ENCODE assay signal across 9 cellular contexts in genomic region chr15:32434102-32434963, GRCh38. TPM values are rescaled to one million over a fixed set of nuclear protein-coding genes. Genes with fewer than 3 reads are reported as not detected.
DNase-seq lines count a peak whose midpoint lies in the region; ATAC-seq and TF ChIP-seq lines count a peak whose summit lies in the region.
"Not testable (repeated sequence)": the region's sequence is repeated elsewhere in the genome, so short reads cannot be mapped to it uniquely, and the experiment has no call there.
"Had no signal": no experiment of that assay in that cellular context is flagged by ENCODE, and none has a peak within 500 bp of the region (broad histone marks: within the 10 kb centered on the region; RNA-seq: fewer than 3 reads in every experiment).

No MANE protein-coding gene starts in this region.

- not testable (repeated sequence) for H3K36me3 ChIP-seq in HCT116 (ENCODE audit: control insufficient read depth in 1 of 2, insufficient read depth in 2 of 2, low read length in 2 of 2)

- intact Hi-C loops in HCT116 (cut with micrococcal nuclease); right cardiac atrium (cut with DNase I): not testable (repeated sequence)

- H3K36me3 Mint-ChIP-seq in activated T-cell treated with anti-CD3 and anti-CD28 coated beads, Interleukin-2, amount 50 U/mL, for 4 hours (ENCODE audit: insufficient read depth); effector memory CD8-positive, alpha-beta T cell (ENCODE audit: insufficient read depth); naive B cell; stimulated activated memory B cell treated with anti-CD40 and anti-IgM and Interleukin-4, amounts not matched to agents 10 μg/mL and 1 μg/mL and 100 μg/mL, for 72 hours: not testable (repeated sequence)

- H2AFZ ChIP-seq in HCT116 (ENCODE audit: low read depth, low read length, poor library complexity, severe bottlenecking): not testable (repeated sequence)

- not testable (repeated sequence) for H4K20me1 ChIP-seq in HCT116 (ENCODE audit: insufficient read depth)

- H3K27me3 ChIP-seq in HCT116 (ENCODE audit: insufficient read depth, low read length); right cardiac atrium (ENCODE audit: control insufficient read depth, insufficient read depth): not testable (repeated sequence)

- H3K27me3 Mint-ChIP-seq in activated T-cell treated with anti-CD3 and anti-CD28 coated beads, Interleukin-2, amount 50 U/mL, for 4 hours (ENCODE audit: low read depth); effector memory CD8-positive, alpha-beta T cell; naive B cell; stimulated activated memory B cell treated with anti-CD40 and anti-IgM and Interleukin-4, amounts not matched to agents 10 μg/mL and 1 μg/mL and 100 μg/mL, for 72 hours: not testable (repeated sequence)

- no CpG with 5 or more reads among the region's 73 CpGs for WGBS in right cardiac atrium

- not testable (repeated sequence) for H3K9me2 ChIP-seq in HCT116 (ENCODE audit: insufficient read depth)

- not testable (repeated sequence) for H3K27ac Mint-ChIP-seq in effector memory CD8-positive, alpha-beta T cell; naive B cell; stimulated activated memory B cell treated with anti-CD40 and anti-IgM and Interleukin-4, amounts not matched to agents 10 μg/mL and 1 μg/mL and 100 μg/mL, for 72 hours

- H3K4me1 Mint-ChIP-seq in activated T-cell treated with anti-CD3 and anti-CD28 coated beads, Interleukin-2, amount 50 U/mL, for 4 hours (ENCODE audit: low read depth); effector memory CD8-positive, alpha-beta T cell (ENCODE audit: low read depth in 2 of 2); naive B cell; stimulated activated memory B cell treated with anti-CD40 and anti-IgM and Interleukin-4, amounts not matched to agents 10 μg/mL and 1 μg/mL and 100 μg/mL, for 72 hours: not testable (repeated sequence)

- not testable (repeated sequence) for H3K27ac ChIP-seq in HCT116 (ENCODE audit: low read depth, low read length); right cardiac atrium (ENCODE audit: low read length)

- H3K4me3 ChIP-seq in HCT116 (replicated peaks in 1 of 2; ENCODE audit: low read depth in 1 of 2, low read length in 2 of 2); right cardiac atrium (ENCODE audit: low read length): not testable (repeated sequence)

- ATAC-seq in HCT116 (peak; percentile 83), SK-N-SH treated with all-trans-retinoic acid at 6 μM for 48 hours (peak; percentile 94), right cardiac atrium (peak; percentile 84 to 87), naive B cell (ENCODE audit: low read depth in 2 of 2) (peak; percentile 80 to 82)
- ATAC-seq in activated T-cell treated with anti-CD3 and anti-CD28 coated beads, Interleukin-2, amount 50 U/mL, for 4 hours: peak; percentile 78 to 79
- peak; percentile 68 for ATAC-seq in effector memory CD8-positive, alpha-beta T cell (replicated peaks)
- ATAC-seq in stimulated activated memory B cell treated with anti-CD40 and anti-IgM and Interleukin-4, amounts not matched to agents 10 μg/mL and 1 μg/mL and 100 μg/mL, for 72 hours: peak; percentile 80

- POLR2A ChIA-PET in HCT116 (lab: Charles Lee): not testable (repeated sequence)

- H3K4me2 ChIP-seq in HCT116 (ENCODE audit: low read length): not testable (repeated sequence)

- CTCF ChIA-PET in HCT116 (lab: Charles Lee): not testable (repeated sequence)

- BruUV-seq in HCT116 (replicated peaks; lab: Mats Ljungman, UMichigan): TSS peak; percentile 63

- not testable (repeated sequence) for H3K4me3 Mint-ChIP-seq in activated T-cell treated with anti-CD3 and anti-CD28 coated beads, Interleukin-2, amount 50 U/mL, for 4 hours; effector memory CD8-positive, alpha-beta T cell; naive B cell; stimulated activated memory B cell treated with anti-CD40 and anti-IgM and Interleukin-4, amounts not matched to agents 10 μg/mL and 1 μg/mL and 100 μg/mL, for 72 hours

- TF ChIP-seq CTCF in HCT116 (IDR thresholded peaks at IDR 0.05 in 2 of 3, conservative IDR thresholded peaks at IDR 0.05 in 1 of 3; ENCODE audit: borderline replicate concordance in 1 of 3, insufficient read depth in 1 of 3, low read depth in 2 of 3, low read length in 2 of 3): not testable (repeated sequence)

- TF ChIP-seq RAD21 in HCT116 (IDR thresholded peaks at IDR 0.05; ENCODE audit: low read depth): not testable (repeated sequence)

- not testable (repeated sequence) for H3K4me1 ChIP-seq in HCT116 (ENCODE audit: control insufficient read depth in 1 of 2, insufficient read depth in 2 of 2, low read length in 2 of 2); right cardiac atrium (ENCODE audit: control insufficient read depth, insufficient read depth, low read length)

- not testable (repeated sequence) for TF ChIP-seq POLR2A in HCT116 (IDR thresholded peaks at IDR 0.05; ENCODE audit: borderline replicate concordance, extremely low read depth, insufficient read depth, insufficient read length)

- RAD21 ChIA-PET in HCT116 (lab: Charles Lee; ENCODE audit: low non-redundant PET in 1 of 2, low total read pairs in 2 of 2, uncharacterized antibody in 2 of 2, unreplicated experiment in 2 of 2): not testable (repeated sequence)

- not testable (repeated sequence) for H3K79me2 ChIP-seq in HCT116 (ENCODE audit: insufficient read depth, low read length)

- not testable (repeated sequence) for H3K9me3 ChIP-seq in HCT116 (ENCODE audit: control insufficient read depth in 1 of 2, insufficient read depth in 1 of 2, low read depth in 1 of 2, low read length in 2 of 2); right cardiac atrium (ENCODE audit: control insufficient read depth, low read length)

- not testable (repeated sequence) for DNase-seq in HCT116 (ENCODE audit: low read depth, low spot score); activated T-cell treated with anti-CD3 and anti-CD28 coated beads, Interleukin-2, amount 50 U/mL, for 4 hours; effector memory CD8-positive, alpha-beta T cell; right cardiac atrium; naive B cell

- not testable (repeated sequence) for H3K9me3 Mint-ChIP-seq in activated T-cell treated with anti-CD3 and anti-CD28 coated beads, Interleukin-2, amount 50 U/mL, for 4 hours; effector memory CD8-positive, alpha-beta T cell; naive B cell; stimulated activated memory B cell treated with anti-CD40 and anti-IgM and Interleukin-4, amounts not matched to agents 10 μg/mL and 1 μg/mL and 100 μg/mL, for 72 hours

- H3K9ac ChIP-seq in HCT116 (ENCODE audit: low read length): not testable (repeated sequence)

RNA-seq across cellular contexts. Expression of gene GOLGA8O, which starts 21.1 kb away (rescaled TPM):
- total RNA-seq in HCT116 (2021; ENCODE audit: unreplicated experiment): 0.49 TPM
- 1.1 and 1.2 TPM in 2 replicates for polyA plus RNA-seq in HCT116 (2012)
- under 1 TPM in 1 of 3 donors, not detected in 2; 0.16 TPM for total RNA-seq in activated T-cell treated with anti-CD3 and anti-CD28 coated beads, Interleukin-2, amount 50 U/mL, for 4 hours
- 1 to 10 TPM in 2 of 4 donors, under 1 TPM in 2; 0.47 to 2.4 (median 1.2) TPM for total RNA-seq in right cardiac atrium
- polyA plus RNA-seq in right cardiac atrium: 1.00 TPM
- not detected for polyA plus RNA-seq in naive B cell (ENCODE audit: low read depth in 6 of 6)
- polyA plus RNA-seq: AG04450 had no signal

RNA-seq across cellular contexts. Expression of gene GOLGA8K, which starts 31.2 kb away (rescaled TPM):
- total RNA-seq in HCT116 (2021; ENCODE audit: unreplicated experiment) (3.3 TPM), right cardiac atrium (1 to 10 TPM in 1 of 4 donors, under 1 TPM in 2, not detected in 1; 0.31 to 1.5 (median 0.34) TPM)
- polyA plus RNA-seq in HCT116 (2012): 1.1 and 1.5 TPM in 2 replicates
- under 1 TPM in 1 of 3 donors, not detected in 2; 0.11 TPM for total RNA-seq in activated T-cell treated with anti-CD3 and anti-CD28 coated beads, Interleukin-2, amount 50 U/mL, for 4 hours
- polyA plus RNA-seq in right cardiac atrium (0.50 TPM), naive B cell (ENCODE audit: low read depth in 6 of 6) (not detected)
- total RNA-seq: MCF 10A had no signal
- polyA plus RNA-seq: AG04450 had no signal
